Comparison of ENCODE assay signal across 8 cellular contexts in genomic region chr19:925087-925911, GRCh38. TPM values are rescaled to one million over a fixed set of nuclear protein-coding genes. Genes with fewer than 3 reads are reported as not detected.
DNase-seq lines count a peak whose midpoint lies in the region; ATAC-seq and TF ChIP-seq lines count a peak whose summit lies in the region.

No MANE protein-coding gene starts in this region.

- no peak for TF ChIP-seq POLR2A in spleen (IDR thresholded peaks at IDR 0.05)

- TF ChIP-seq CTCF in WTC11 (IDR thresholded peaks at IDR 0.05): no peak
- TF ChIP-seq CTCF in spleen (IDR thresholded peaks at IDR 0.05 in 8 of 11, conservative IDR thresholded peaks at IDR 0.05 in 3 of 11): peak in 2 of 11 experiments; percentile 13 to 20

- H3K4me1 Mint-ChIP-seq in WTC11: peaks cover 18% of the 10 kb centered on the region

- peak overlapping the region; percentile 86 to 98 (median 95) for H3K27ac ChIP-seq in spleen

- no peak overlapping the region for H3K27ac Mint-ChIP-seq in WTC11

- H3K4me3 ChIP-seq in spleen: peak overlapping the region; percentile 43 to 90 (median 87)

- peak overlapping the region; percentile 75 for H3K4me3 Mint-ChIP-seq in WTC11

- H3K9me3 ChIP-seq in spleen: no peaks in the 10 kb centered on the region

- 0 to 1% (median 0%) methylated on average over 42 to 81 of the region's 81 CpGs for WGBS in spleen, 5 donors

- intact Hi-C loops in spleen (cut with DNase I; ENCODE audit: low total_unique reads): loop anchor here (2.0 to 10.0 kb wide), 2 partner anchors 58 to 140 kb away; no protein-coding TSS in a partner anchor

- peaks cover 7 to 78% (median 49%) of the 10 kb centered on the region in 6 donors for H3K4me1 ChIP-seq in spleen

- POLR2A ChIA-PET in WTC11 (lab: Charles Lee): interaction anchor here (1.4 kb wide), 1 partner anchor 59 kb away, joined by 4 read pairs; the partner anchor contains the start of gene WDR18

- CTCF ChIA-PET in WTC11 (lab: Charles Lee): interaction anchor here (0.8 to 2.2 kb wide), 3 partner anchors 9 to 97 kb away, joined by 3 to 9 read pairs (median 3); no protein-coding TSS in a partner anchor

- H3K36me3 Mint-ChIP-seq in WTC11: peaks cover 4% of the 10 kb centered on the region

- H3K27me3 Mint-ChIP-seq in WTC11 (ENCODE audit: low read depth): peaks cover 22% of the 10 kb centered on the region

- ATAC-seq in GM18861 (IDR thresholded peaks at IDR 0.05; ENCODE audit: unreplicated experiment) (peak; percentile 43), HG03108 (IDR thresholded peaks at IDR 0.05; ENCODE audit: unreplicated experiment) (peak; percentile 51), WTC11 (peak; percentile 62)

- DNase-seq in AG08395 (ENCODE audit: low spot score) (peak; percentile 89), NCI-H2171 treated with DMSO at 0.1 percent for 48 hours (lab: John Stamatoyannopoulos, UW) (peak; percentile 89), WTC11 (ENCODE audit: low spot score) (peak; percentile 85), inferior parietal cortex (ENCODE audit: extremely low spot score) (peak; percentile 80), spleen (peak; percentile 94)
- peak; percentile 74 for DNase-seq in central memory CD4-positive, alpha-beta T cell

- H3K27me3 ChIP-seq in spleen (replicated peaks in 1 of 7): peaks cover 0 to 12% (median 7%) of the 10 kb centered on the region in 7 donors

- no peaks in the 10 kb centered on the region for H3K9me3 Mint-ChIP-seq in WTC11

- peaks cover 0 to 17% (median 11%) of the 10 kb centered on the region in 6 donors for H3K36me3 ChIP-seq in spleen

TF ChIP-seq in WTC11, 78 proteins besides CTCF, POLR2A, EP300 and RAD21:
- TF ChIP-seq GTF2I (CRISPR knock-in tag; conservative IDR thresholded peaks at IDR 0.05) (peak; percentile 98), FOXP4 (CRISPR knock-in tag; IDR thresholded peaks at IDR 0.05) (peak; percentile 62; the same call in 1 of the 2 replicates), USF2 (CRISPR knock-in tag; IDR thresholded peaks at IDR 0.05) (peak; percentile 66; the same call in 1 of the 2 replicates), HMGA2 (CRISPR knock-in tag; IDR thresholded peaks at IDR 0.05) (no peak), FOXK1 (CRISPR knock-in tag; IDR thresholded peaks at IDR 0.05) (0 out of 2 replicates have a peak, but pooled peaks have one; percentile 29), USF1 (CRISPR knock-in tag; IDR thresholded peaks at IDR 0.05) (peak; percentile 73), ETV6 (CRISPR knock-in tag; IDR thresholded peaks at IDR 0.05) (peak; percentile 18; the same call in 1 of the 2 replicates), ZNF138 (CRISPR knock-in tag; conservative IDR thresholded peaks at IDR 0.05) (no peak)
TF ChIP-seq in WTC11: peak in this region for 6.

RNA-seq across cellular contexts. Expression of gene ARID3A, which starts 0.5 kb away (rescaled TPM):
- 102 to 116 TPM (median 113 TPM) in 3 replicates for total RNA-seq in WTC11 (2021)
- total RNA-seq in spleen: 10 to 100 TPM; 14.9 to 42.5 (median 22.6) TPM
- polyA plus RNA-seq in spleen: 10 to 100 TPM in 1 of 3 donors, 1 to 10 TPM in 2; 2.5 to 10.3 (median 3.2) TPM

RNA-seq across cellular contexts. Expression of gene KISS1R, which starts 8.2 kb away (rescaled TPM):
- total RNA-seq in WTC11 (2021): 2.9 to 4.4 TPM (median 3.6 TPM) in 3 replicates
- under 1 TPM in 5 of 7 donors, not detected in 2; 0.30 to 0.50 (median 0.37) TPM for total RNA-seq in spleen
- under 1 TPM; 0.22 to 0.42 (median 0.27) TPM for polyA plus RNA-seq in spleen

RNA-seq across cellular contexts. Expression of gene R3HDM4, which starts 12.3 kb away (rescaled TPM):
- 85.5 to 99.5 TPM (median 88.3 TPM) in 3 replicates for total RNA-seq in WTC11 (2021)
- total RNA-seq in spleen: 100 to 1,000 TPM in 3 of 7 donors, 10 to 100 TPM in 4; 41.0 to 175 (median 90.9) TPM
- 10 to 100 TPM; 74.6 to 99.7 (median 87.4) TPM for polyA plus RNA-seq in spleen

RNA-seq across cellular contexts. Expression of gene RNU6-9, which starts 32.0 kb away (rescaled TPM):
- total RNA-seq in WTC11 (2021): not detected in 3 replicates
- total RNA-seq in spleen: not detected
- not detected for polyA plus RNA-seq in spleen

RNA-seq across cellular contexts. Expression of gene MED16, which starts 32.3 kb away (rescaled TPM):
- 66.9 to 88.8 TPM (median 84.5 TPM) in 3 replicates for total RNA-seq in WTC11 (2021)
- total RNA-seq in spleen: 10 to 100 TPM; 37.0 to 60.7 (median 52.7) TPM
- polyA plus RNA-seq in spleen: 10 to 100 TPM; 43.2 to 82.1 (median 77.6) TPM

Comparison
In these comparisons a context has a peak if more than half of its experiments do, and no peak if none do; other contexts are left out.
1. Peak in every context shown above with its lines: DNase-seq, ATAC-seq, H3K4me3 ChIP-seq and H3K27ac ChIP-seq.